1 cellular context compared by ENCODE assay signal in the genomic region with DNA sequence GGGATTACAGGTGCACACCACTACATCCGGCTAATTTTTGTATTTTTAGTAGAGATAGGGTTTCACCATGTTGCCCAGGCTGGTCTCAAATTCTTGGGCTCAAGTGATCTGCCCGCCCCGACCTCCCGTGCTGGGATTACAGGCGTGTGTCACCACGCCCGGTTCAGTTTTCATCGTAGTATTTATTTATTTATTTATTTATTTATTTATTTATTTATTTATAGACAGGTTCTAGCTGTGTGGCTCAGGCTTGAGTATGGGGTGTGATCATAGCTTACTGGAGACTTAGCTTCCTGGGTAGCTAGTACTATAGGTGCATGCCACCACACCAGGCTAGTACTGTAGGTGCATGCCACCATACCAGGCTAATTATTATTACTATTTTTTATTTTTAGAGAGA.
TF ChIP-seq lines count a peak whose summit lies in the region.

No MANE protein-coding gene starts in this region.

TF ChIP-seq in HEK293, 187 proteins besides CTCF, POLR2A, EP300 and RAD21 (continued from another document and continues in another):
- TF ChIP-seq KLF16 (tag by site-specific recombination; IDR thresholded peaks at IDR 0.05) (no peak), YY2 (tag by site-specific recombination; IDR thresholded peaks at IDR 0.05) (no peak), BCL11A (tag by site-specific recombination; IDR thresholded peaks at IDR 0.05; ENCODE audit: low read depth) (no peak), ZBTB20 (tag by site-specific recombination; IDR thresholded peaks at IDR 0.05) (no peak), ZNF777 (tag by site-specific recombination; IDR thresholded peaks at IDR 0.05; ENCODE audit: borderline replicate concordance) (no peak), ZNF211 (tag by site-specific recombination; IDR thresholded peaks at IDR 0.05; ENCODE audit: low read depth) (no peak), ZNF473 (tag by site-specific recombination; IDR thresholded peaks at IDR 0.05) (no peak), SP2 (tag by site-specific recombination; IDR thresholded peaks at IDR 0.05) (no peak), ZSCAN16 (tag by site-specific recombination; IDR thresholded peaks at IDR 0.05) (no peak), ZNF654 (tag by site-specific recombination; IDR thresholded peaks at IDR 0.05; ENCODE audit: low read depth) (peak; percentile 30), ZNF174 (tag by site-specific recombination; IDR thresholded peaks at IDR 0.05) (no peak), ZNF558 (tag by site-specific recombination; IDR thresholded peaks at IDR 0.05) (no peak), ZNF239 (tag by site-specific recombination; IDR thresholded peaks at IDR 0.05) (no peak), ZNF433 (tag by site-specific recombination; IDR thresholded peaks at IDR 0.05; ENCODE audit: low read depth) (peak; percentile 87), ZNF10 (tag by site-specific recombination; IDR thresholded peaks at IDR 0.05) (no peak), ZNF335 (tag by site-specific recombination; conservative IDR thresholded peaks at IDR 0.05) (no peak), ZNF112 (tag by site-specific recombination; IDR thresholded peaks at IDR 0.05) (no peak), ZNF157 (tag by site-specific recombination; IDR thresholded peaks at IDR 0.05) (no peak), ZNF19 (tag by site-specific recombination; IDR thresholded peaks at IDR 0.05; ENCODE audit: low read depth) (no peak), ZNF404 (tag by site-specific recombination; IDR thresholded peaks at IDR 0.05) (no peak), ZNF837 (tag by site-specific recombination; IDR thresholded peaks at IDR 0.05) (no peak), ZNF529 (tag by site-specific recombination; IDR thresholded peaks at IDR 0.05; ENCODE audit: insufficient replicate concordance) (no peak), ZNF138 (tag by site-specific recombination; IDR thresholded peaks at IDR 0.05; ENCODE audit: borderline replicate concordance) (no peak), ZBTB8A (tag by site-specific recombination; IDR thresholded peaks at IDR 0.05) (peak; percentile 55), ZNF830 (tag by site-specific recombination; IDR thresholded peaks at IDR 0.05; ENCODE audit: low read depth) (no peak), SCRT1 (tag by site-specific recombination; IDR thresholded peaks at IDR 0.05; ENCODE audit: borderline replicate concordance) (no peak), ZNF571 (tag by site-specific recombination; IDR thresholded peaks at IDR 0.05) (no peak), ZFP41 (tag by site-specific recombination; IDR thresholded peaks at IDR 0.05; ENCODE audit: borderline replicate concordance) (no peak), ZFHX2 (tag by site-specific recombination; conservative IDR thresholded peaks at IDR 0.05) (no peak), ZNF248 (tag by site-specific recombination; IDR thresholded peaks at IDR 0.05) (no peak), ZNF292 (tag by site-specific recombination; IDR thresholded peaks at IDR 0.05; ENCODE audit: borderline replicate concordance, low read depth) (no peak), RBAK (tag by site-specific recombination; IDR thresholded peaks at IDR 0.05) (no peak), ZNF792 (tag by site-specific recombination; IDR thresholded peaks at IDR 0.05) (no peak), FEZF1 (tag by site-specific recombination; IDR thresholded peaks at IDR 0.05) (no peak), ZNF488 (tag by site-specific recombination; IDR thresholded peaks at IDR 0.05) (no peak), ZNF48 (tag by site-specific recombination; IDR thresholded peaks at IDR 0.05) (no peak), ZBTB7A (tag by site-specific recombination; IDR thresholded peaks at IDR 0.05; ENCODE audit: low read depth) (no peak), YY1 (tag by site-specific recombination; IDR thresholded peaks at IDR 0.05) (no peak), ZNF391 (tag by site-specific recombination; IDR thresholded peaks at IDR 0.05; ENCODE audit: borderline replicate concordance, low read depth) (no peak), ZNF18 (tag by site-specific recombination; IDR thresholded peaks at IDR 0.05) (no peak), ZNF776 (tag by site-specific recombination; IDR thresholded peaks at IDR 0.05; ENCODE audit: borderline replicate concordance) (no peak), SETDB1 (IDR thresholded peaks at IDR 0.05; ENCODE audit: insufficient read length, low read length) (no peak), ZNF658 (tag by site-specific recombination; IDR thresholded peaks at IDR 0.05) (no peak), ZNF677 (tag by site-specific recombination; IDR thresholded peaks at IDR 0.05) (no peak), MYNN (tag by site-specific recombination; IDR thresholded peaks at IDR 0.05; ENCODE audit: borderline replicate concordance) (no peak), KLF8 (tag by site-specific recombination; IDR thresholded peaks at IDR 0.05) (no peak), ZNF23 (tag by site-specific recombination; IDR thresholded peaks at IDR 0.05; ENCODE audit: borderline replicate concordance) (no peak), ZFP3 (tag by site-specific recombination; IDR thresholded peaks at IDR 0.05; ENCODE audit: low read depth) (no peak), ZNF146 (tag by site-specific recombination; IDR thresholded peaks at IDR 0.05) (no peak), ZEB2 (tag by site-specific recombination; IDR thresholded peaks at IDR 0.05) (no peak), MEIS1 (CRISPR knock-in tag; IDR thresholded peaks at IDR 0.05; ENCODE audit: borderline replicate concordance) (no peak), PRDM10 (tag by site-specific recombination; IDR thresholded peaks at IDR 0.05) (no peak), ZBTB6 (tag by site-specific recombination; IDR thresholded peaks at IDR 0.05) (no peak), GFI1B (tag by site-specific recombination; IDR thresholded peaks at IDR 0.05) (no peak), ZBTB21 (tag by site-specific recombination; IDR thresholded peaks at IDR 0.05) (no peak), ZNF76 (tag by site-specific recombination; IDR thresholded peaks at IDR 0.05; ENCODE audit: borderline replicate concordance, low read depth) (no peak), MZF1 (tag by site-specific recombination; IDR thresholded peaks at IDR 0.05; ENCODE audit: borderline replicate concordance) (no peak), ZNF121 (tag by site-specific recombination; IDR thresholded peaks at IDR 0.05) (no peak), ZNF302 (tag by site-specific recombination; IDR thresholded peaks at IDR 0.05; ENCODE audit: low read depth) (no peak), ZNF274 (IDR thresholded peaks at IDR 0.05; ENCODE audit: low read length) (no peak), ZNF274 (tag by site-specific recombination; IDR thresholded peaks at IDR 0.05; ENCODE audit: borderline replicate concordance) (no peak), HOXC10 (CRISPR knock-in tag; IDR thresholded peaks at IDR 0.05) (no peak), KLF9 (tag by site-specific recombination; IDR thresholded peaks at IDR 0.05; ENCODE audit: low read depth) (no peak)
- TF ChIP-seq, protein P1, sequence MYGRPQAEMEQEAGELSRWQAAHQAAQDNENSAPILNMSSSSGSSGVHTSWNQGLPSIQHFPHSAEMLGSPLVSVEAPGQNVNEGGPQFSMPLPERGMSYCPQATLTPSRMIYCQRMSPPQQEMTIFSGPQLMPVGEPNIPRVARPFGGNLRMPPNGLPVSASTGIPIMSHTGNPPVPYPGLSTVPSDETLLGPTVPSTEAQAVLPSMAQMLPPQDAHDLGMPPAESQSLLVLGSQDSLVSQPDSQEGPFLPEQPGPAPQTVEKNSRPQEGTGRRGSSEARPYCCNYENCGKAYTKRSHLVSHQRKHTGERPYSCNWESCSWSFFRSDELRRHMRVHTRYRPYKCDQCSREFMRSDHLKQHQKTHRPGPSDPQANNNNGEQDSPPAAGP (tag by site-specific recombination; IDR thresholded peaks at IDR 0.05) = no peak
- TF ChIP-seq, protein P2, sequence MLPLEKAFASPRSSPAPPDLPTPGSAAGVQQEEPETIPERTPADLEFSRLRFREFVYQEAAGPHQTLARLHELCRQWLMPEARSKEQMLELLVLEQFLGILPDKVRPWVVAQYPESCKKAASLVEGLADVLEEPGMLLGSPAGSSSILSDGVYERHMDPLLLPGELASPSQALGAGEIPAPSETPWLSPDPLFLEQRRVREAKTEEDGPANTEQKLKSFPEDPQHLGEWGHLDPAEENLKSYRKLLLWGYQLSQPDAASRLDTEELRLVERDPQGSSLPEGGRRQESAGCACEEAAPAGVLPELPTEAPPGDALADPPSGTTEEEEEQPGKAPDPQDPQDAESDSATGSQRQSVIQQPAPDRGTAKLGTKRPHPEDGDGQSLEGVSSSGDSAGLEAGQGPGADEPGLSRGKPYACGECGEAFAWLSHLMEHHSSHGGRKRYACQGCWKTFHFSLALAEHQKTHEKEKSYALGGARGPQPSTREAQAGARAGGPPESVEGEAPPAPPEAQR (tag by site-specific recombination; IDR thresholded peaks at IDR 0.05) = no peak
- TF ChIP-seq, protein P3, sequence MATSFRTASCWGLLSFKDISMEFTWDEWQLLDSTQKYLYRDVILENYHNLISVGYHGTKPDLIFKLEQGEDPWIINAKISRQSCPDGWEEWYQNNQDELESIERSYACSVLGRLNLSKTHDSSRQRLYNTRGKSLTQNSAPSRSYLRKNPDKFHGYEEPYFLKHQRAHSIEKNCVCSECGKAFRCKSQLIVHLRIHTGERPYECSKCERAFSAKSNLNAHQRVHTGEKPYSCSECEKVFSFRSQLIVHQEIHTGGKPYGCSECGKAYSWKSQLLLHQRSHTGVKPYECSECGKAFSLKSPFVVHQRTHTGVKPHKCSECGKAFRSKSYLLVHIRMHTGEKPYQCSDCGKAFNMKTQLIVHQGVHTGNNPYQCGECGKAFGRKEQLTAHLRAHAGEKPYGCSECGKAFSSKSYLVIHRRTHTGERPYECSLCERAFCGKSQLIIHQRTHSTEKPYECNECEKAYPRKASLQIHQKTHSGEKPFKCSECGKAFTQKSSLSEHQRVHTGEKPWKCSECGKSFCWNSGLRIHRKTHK (tag by site-specific recombination; IDR thresholded peaks at IDR 0.05) = no peak
